Comparison of ENCODE assay signal across 7 cellular contexts in genomic region chr17:47502776-47503455, GRCh38. TPM values are rescaled to one million over a fixed set of nuclear protein-coding genes. Genes with fewer than 3 reads are reported as not detected.
A peak's percentile ranks its signal among the peaks of the same experiment; 100 is the strongest.
DNase-seq lines count a peak whose midpoint lies in the region; ATAC-seq, FAIRE-seq and TF ChIP-seq lines count a peak whose summit lies in the region.
"Not testable (repeated sequence)": the region's sequence is repeated elsewhere in the genome, so short reads cannot be mapped to it uniquely, and the experiment has no call there.

No MANE protein-coding gene starts in this region.

- not testable (repeated sequence) for H3K36me3 Mint-ChIP-seq in T-helper 1 cell treated with Interleukin-12 subunit alpha and Interleukin-12 subunit beta and Interleukin-4 antibody, amounts not matched to agents 30 μg/mL and 1 μg/mL, for 36 hours (ENCODE audit: low read depth)

- peaks cover 14% of the 10 kb centered on the region for H3K4me1 Mint-ChIP-seq in T-helper 1 cell treated with Interleukin-12 subunit alpha and Interleukin-12 subunit beta and Interleukin-4 antibody, amounts not matched to agents 30 μg/mL and 1 μg/mL, for 36 hours (ENCODE audit: low read depth)

- not testable (repeated sequence) for H3K9me2 ChIP-seq in Loucy (replicated peaks; ENCODE audit: low read depth, low read length)

- 20 to 36% methylated on average over 1 to 2 of the region's 2 CpGs for WGBS in esophagus squamous epithelium, 2 donors

- H3K27ac ChIP-seq in esophagus squamous epithelium (peak overlapping the region; percentile 63 to 88 (median 74)), left lung (peak overlapping the region; percentile 6 to 65)

- not testable (repeated sequence) for TF ChIP-seq POLR2A in GM12892 (IDR thresholded peaks at IDR 0.05; ENCODE audit: low read depth, low read length); esophagus squamous epithelium (IDR thresholded peaks at IDR 0.05)

- H2AFZ ChIP-seq in Loucy (ENCODE audit: low read length): peak overlapping the region; percentile 61; the same call in 1 of the 2 replicates

- not testable (repeated sequence) for H3F3A ChIP-seq in Loucy (ENCODE audit: low read depth)

- H3K27me3 ChIP-seq in Loucy (ENCODE audit: insufficient read depth, low read length, poor library complexity, severe bottlenecking); esophagus squamous epithelium; left lung: not testable (repeated sequence)

- not testable (repeated sequence) for TF ChIP-seq CTCF in Loucy (conservative IDR thresholded peaks at IDR 0.05; ENCODE audit: low read length); esophagus squamous epithelium (IDR thresholded peaks at IDR 0.05); left lung (IDR thresholded peaks at IDR 0.05)

- peak overlapping the region; percentile 56 for H3K9ac ChIP-seq in Loucy (ENCODE audit: low read depth, low read length, poor library complexity, severe bottlenecking)

- intact Hi-C loops in esophagus squamous epithelium (cut with DNase I); left lung (cut with DNase I); sciatic nerve (cut with DNase I): not testable (repeated sequence)

- peak overlapping the region; percentile 63 for H3K4me3 ChIP-seq in Loucy (ENCODE audit: low read length, poor library complexity, severe bottlenecking)
- H3K4me3 ChIP-seq in esophagus squamous epithelium, left lung: not testable (repeated sequence)

- not testable (repeated sequence) for H3K9me3 ChIP-seq in Loucy (ENCODE audit: insufficient read depth, low read depth, low read length); esophagus squamous epithelium; left lung

- peak overlapping the region; percentile 70 for H3K27ac Mint-ChIP-seq in T-helper 1 cell treated with Interleukin-12 subunit alpha and Interleukin-12 subunit beta and Interleukin-4 antibody, amounts not matched to agents 30 μg/mL and 1 μg/mL, for 36 hours

- not testable (repeated sequence) for H4K20me1 ChIP-seq in Loucy (ENCODE audit: insufficient read depth, low read length, poor library complexity, severe bottlenecking)

- not testable (repeated sequence) for H3K79me2 ChIP-seq in Loucy (ENCODE audit: insufficient read depth, low read length)

- not testable (repeated sequence) for H3K4me3 Mint-ChIP-seq in T-helper 1 cell treated with Interleukin-12 subunit alpha and Interleukin-12 subunit beta and Interleukin-4 antibody, amounts not matched to agents 30 μg/mL and 1 μg/mL, for 36 hours

- not testable (repeated sequence) for H3K9me3 Mint-ChIP-seq in T-helper 1 cell treated with Interleukin-12 subunit alpha and Interleukin-12 subunit beta and Interleukin-4 antibody, amounts not matched to agents 30 μg/mL and 1 μg/mL, for 36 hours

- peak; percentile 53 for ATAC-seq in left lung
- ATAC-seq in sciatic nerve: peak; percentile 37

- H3K4me1 ChIP-seq in Loucy (ENCODE audit: insufficient read depth, low read length, poor library complexity, severe bottlenecking) (peaks cover 14% of the 10 kb centered on the region), esophagus squamous epithelium (peaks cover 3 to 35% (median 5%) of the 10 kb centered on the region in 3 donors), left lung (peaks cover 5 to 17% of the 10 kb centered on the region in 2 donors)

- peak; percentile 50 for FAIRE-seq in GM12892 (lab: Jason Lieb, UNC)

- peak overlapping the region; percentile 68 for H3K4me2 ChIP-seq in Loucy (ENCODE audit: low read depth, low read length, poor library complexity, severe bottlenecking)

- DNase-seq in GM12892 (ENCODE audit: insufficient read length); esophagus squamous epithelium (lab: John Stamatoyannopoulos, UW); left lung; sciatic nerve (ENCODE audit: low spot score): not testable (repeated sequence)
- peak; percentile 66 for DNase-seq in amniotic epithelial cell (ENCODE audit: low read depth)

- H3K27me3 Mint-ChIP-seq in T-helper 1 cell treated with Interleukin-12 subunit alpha and Interleukin-12 subunit beta and Interleukin-4 antibody, amounts not matched to agents 30 μg/mL and 1 μg/mL, for 36 hours (ENCODE audit: low read depth): not testable (repeated sequence)

- not testable (repeated sequence) for H3K36me3 ChIP-seq in Loucy (ENCODE audit: insufficient read depth, low read length); esophagus squamous epithelium; left lung

RNA-seq across cellular contexts. Expression of gene NPEPPS, which starts 28.0 kb away (rescaled TPM):
- polyA plus RNA-seq in GM12892 (2012; ENCODE audit: missing spikeins): 83.2 TPM
- total RNA-seq in esophagus squamous epithelium (100 to 1,000 TPM in 3 of 4 donors, 10 to 100 TPM in 1; 91.2 to 216 (median 172) TPM), left lung (100 to 1,000 TPM; 109 to 131 TPM), sciatic nerve (142 TPM)
